In genomic region chr7:71096341-71096740, GRCh38 we compare ENCODE assay signal across 15 cellular contexts. TPM values are rescaled to one million over a fixed set of nuclear protein-coding genes. Genes with fewer than 3 reads are reported as not detected.
DNase-seq lines count a peak whose midpoint lies in the region; ATAC-seq and TF ChIP-seq lines count a peak whose summit lies in the region.
"Had no signal": no experiment of that assay in that cellular context is flagged by ENCODE, and none has a peak within 500 bp of the region (broad histone marks: within the 10 kb centered on the region; RNA-seq: fewer than 3 reads in every experiment).

No MANE protein-coding gene starts in this region.

- H3K18ac ChIP-seq in neuronal stem cell (ENCODE audit: low read length), result no peak overlapping the region

- no peak overlapping the region for H3K4me2 ChIP-seq in MM.1S (ENCODE audit: low read depth, low read length)
- no peak overlapping the region for H3K4me2 ChIP-seq in neuronal stem cell (ENCODE audit: insufficient read depth, low read length, poor library complexity, severe bottlenecking)
- no peak overlapping the region for H3K4me2 ChIP-seq in PC-3 (ENCODE audit: low read length)

- H3K4me1 ChIP-seq in MM.1S (ENCODE audit: low read length) (no peaks in the 10 kb centered on the region), neuronal stem cell (ENCODE audit: control insufficient read depth in 2 of 2, insufficient read depth in 1 of 2, low read depth in 1 of 2, low read length in 2 of 2) (no peaks in the 10 kb centered on the region), PC-3 (ENCODE audit: insufficient read depth, low read length) (no peaks in the 10 kb centered on the region)
- H3K4me1 ChIP-seq: HAP-1 had no signal

- no peaks in the 10 kb centered on the region for H3F3A ChIP-seq in MM.1S (ENCODE audit: insufficient read depth, low read length)
- H3F3A ChIP-seq in PC-3 (ENCODE audit: low read length, unreplicated experiment), result no peaks in the 10 kb centered on the region

- H3K4me3 ChIP-seq in MM.1S (ENCODE audit: low read length) (no peak overlapping the region), neuronal stem cell (ENCODE audit: low read length in 2 of 2) (no peak overlapping the region), PC-3 (ENCODE audit: low read length) (no peak overlapping the region)
- H3K4me3 ChIP-seq: GM23248, HAP-1 had no signal

- no peak for TF ChIP-seq CTCF in MM.1S (IDR thresholded peaks at IDR 0.05; ENCODE audit: low read length)
- no peak for TF ChIP-seq CTCF in PC-3 (conservative IDR thresholded peaks at IDR 0.05; ENCODE audit: low read depth, low read length)

- H2BK12ac ChIP-seq in neuronal stem cell (ENCODE audit: low read length), result no peak overlapping the region

- H2AK5ac ChIP-seq in neuronal stem cell (ENCODE audit: low read depth, low read length), result no peak overlapping the region

- BruUV-seq in PC-3 (replicated peaks; lab: Mats Ljungman, UMichigan), result no TSS peak

- no CpG with 5 or more reads among the region's 1 CpG for WGBS in neuronal stem cell (ENCODE audit: extremely low coverage in 2 of 2, insufficient read length in 2 of 2, insufficient replicate concordance in 1 of 2), 2 donors

- H3K79me2 ChIP-seq in MM.1S (ENCODE audit: low read length) (no peaks in the 10 kb centered on the region), PC-3 (ENCODE audit: low read length) (no peaks in the 10 kb centered on the region)

- H4K20me1 ChIP-seq in MM.1S (ENCODE audit: insufficient read depth, low read length) (no peaks in the 10 kb centered on the region), PC-3 (ENCODE audit: low read length) (no peaks in the 10 kb centered on the region)

- H3K79me1 ChIP-seq in neuronal stem cell (ENCODE audit: low read depth, low read length), result no peaks in the 10 kb centered on the region

- H2BK15ac ChIP-seq in neuronal stem cell (ENCODE audit: low read length), result no peak overlapping the region

- H3K9ac ChIP-seq in MM.1S (ENCODE audit: low read length) (no peak overlapping the region), neuronal stem cell (ENCODE audit: low read depth, low read length, poor library complexity) (no peak overlapping the region), PC-3 (ENCODE audit: low read length) (no peak overlapping the region)
- H3K9ac ChIP-seq: GM23248 had no signal

- H3K36me3 ChIP-seq in MM.1S (replicated peaks; ENCODE audit: insufficient read depth, low read length), result no peaks in the 10 kb centered on the region
- no peaks in the 10 kb centered on the region for H3K36me3 ChIP-seq in neuronal stem cell (replicated peaks in 1 of 2; ENCODE audit: control insufficient read depth in 2 of 2, insufficient read depth in 2 of 2, low read length in 2 of 2)
- H3K36me3 ChIP-seq in PC-3 (ENCODE audit: low read depth, low read length), result no peaks in the 10 kb centered on the region
- H3K36me3 ChIP-seq: HAP-1 had no signal

- no peak overlapping the region for H3K23ac ChIP-seq in neuronal stem cell (ENCODE audit: low read depth, low read length, poor library complexity)

- H2BK120ac ChIP-seq in neuronal stem cell (ENCODE audit: low read depth, low read length), result no peak overlapping the region

- H3K9me3 ChIP-seq in MM.1S (replicated peaks; ENCODE audit: insufficient read depth, low read length) (no peaks in the 10 kb centered on the region), neuronal stem cell (replicated peaks in 1 of 2; ENCODE audit: control insufficient read depth in 2 of 2, insufficient read depth in 1 of 2, low read depth in 1 of 2, low read length in 2 of 2) (peaks cover 2 to 3% of the 10 kb centered on the region in 2 donors), PC-3 (ENCODE audit: low read length) (peaks cover 5% of the 10 kb centered on the region; the same call in 1 of the 2 replicates)
- H3K9me3 ChIP-seq: HAP-1 had no signal

- POLR2A ChIA-PET in PC-3 (lab: Charles Lee; ENCODE audit: unreplicated experiment), result no interaction called here

- H3K9me2 ChIP-seq in MM.1S (replicated peaks; ENCODE audit: insufficient read depth, low read length), result no peaks in the 10 kb centered on the region
- H3K9me2 ChIP-seq in PC-3 (replicated peaks; ENCODE audit: low read length), result no peaks in the 10 kb centered on the region

- H2AFZ ChIP-seq in MM.1S (ENCODE audit: low read length) (no peak overlapping the region), neuronal stem cell (ENCODE audit: low read length) (peak overlapping the region; percentile 60), PC-3 (ENCODE audit: low read length) (no peak overlapping the region)
- H2AFZ ChIP-seq: GM23248 had no signal

- H3K27ac ChIP-seq in MM.1S (ENCODE audit: low read length), result no peak overlapping the region
- no peak overlapping the region for H3K27ac ChIP-seq in neuronal stem cell (replicated peaks; ENCODE audit: low read length)
- H3K27ac ChIP-seq in PC-3 (ENCODE audit: low read length), result no peak overlapping the region
- H3K27ac ChIP-seq: GM23248 had no signal

- intact Hi-C loops in PC-3 (cut with micrococcal nuclease), result no loop called here

- no peak overlapping the region for H4K91ac ChIP-seq in neuronal stem cell (ENCODE audit: low read depth, low read length, poor library complexity)

- H4K8ac ChIP-seq in neuronal stem cell (ENCODE audit: low read depth, low read length), result no peak overlapping the region

- no peak overlapping the region for H3K14ac ChIP-seq in neuronal stem cell (ENCODE audit: low read length)

- H3K27me3 ChIP-seq in MM.1S (replicated peaks; ENCODE audit: insufficient read depth, low read length) (no peaks in the 10 kb centered on the region), neuronal stem cell (ENCODE audit: control insufficient read depth in 3 of 3, insufficient read depth in 3 of 3, low read depth in 1 of 3, low read length in 3 of 3) (no peaks in the 10 kb centered on the region), PC-3 (ENCODE audit: low read length) (no peaks in the 10 kb centered on the region)

- ATAC-seq in GM19463 (IDR thresholded peaks at IDR 0.05; ENCODE audit: unreplicated experiment) (no peak), HG02973 (IDR thresholded peaks at IDR 0.05; ENCODE audit: unreplicated experiment) (no peak), PC-3 (no peak)
- ATAC-seq: CD8-positive, alpha-beta T cell; HepG2 had no signal

- no peak overlapping the region for H3K4ac ChIP-seq in neuronal stem cell (ENCODE audit: low read length)

- DNase-seq in DMS 273 treated with DMSO at 0.1 percent for 48 hours (lab: John Stamatoyannopoulos, UW) (peak; percentile 55), MM.1S (peak; percentile 7), cerebellar nuclear complex (lab: John Stamatoyannopoulos, UW) (peak; percentile 45 to 73), neuronal stem cell (ENCODE audit: low spot score) (no peak), PC-3 (no peak)
- DNase-seq: CD8-positive, alpha-beta T cell; COR-L47; DMS53; GM23248 had no signal

- no peak overlapping the region for H2BK5ac ChIP-seq in neuronal stem cell (ENCODE audit: low read length)

- CTCF ChIA-PET in PC-3 (lab: Charles Lee), result no interaction called here

RNA-seq across cellular contexts. Expression of gene GALNT17, which starts 35.6 kb away (rescaled TPM):
- 6.2 TPM for polyA plus RNA-seq in neuronal stem cell (2013, experiment 1 of 2)
- polyA plus RNA-seq in neuronal stem cell (2013, experiment 2 of 2), result 6.5 TPM
- total RNA-seq in PC-3 (2014; rRNA removed), result not detected in 2 replicates
- total RNA-seq: CD8-positive, alpha-beta T cell; GM23248; HepG2 had no signal
- polyA plus RNA-seq: BJ, CD14-positive monocyte, GM23248, HepG2 had no signal

Comparison
In these comparisons a context has a peak if more than half of its experiments do, and no peak if none do; other contexts are left out.
1. DNase-seq: peak in DMS 273 treated with DMSO at 0.1 percent for 48 hours (single experiment), MM.1S (single experiment) and cerebellar nuclear complex (2 of 2); none in neuronal stem cell (single experiment) and PC-3 (single experiment).